1 cellular context compared by ENCODE assay signal in the genomic region with DNA sequence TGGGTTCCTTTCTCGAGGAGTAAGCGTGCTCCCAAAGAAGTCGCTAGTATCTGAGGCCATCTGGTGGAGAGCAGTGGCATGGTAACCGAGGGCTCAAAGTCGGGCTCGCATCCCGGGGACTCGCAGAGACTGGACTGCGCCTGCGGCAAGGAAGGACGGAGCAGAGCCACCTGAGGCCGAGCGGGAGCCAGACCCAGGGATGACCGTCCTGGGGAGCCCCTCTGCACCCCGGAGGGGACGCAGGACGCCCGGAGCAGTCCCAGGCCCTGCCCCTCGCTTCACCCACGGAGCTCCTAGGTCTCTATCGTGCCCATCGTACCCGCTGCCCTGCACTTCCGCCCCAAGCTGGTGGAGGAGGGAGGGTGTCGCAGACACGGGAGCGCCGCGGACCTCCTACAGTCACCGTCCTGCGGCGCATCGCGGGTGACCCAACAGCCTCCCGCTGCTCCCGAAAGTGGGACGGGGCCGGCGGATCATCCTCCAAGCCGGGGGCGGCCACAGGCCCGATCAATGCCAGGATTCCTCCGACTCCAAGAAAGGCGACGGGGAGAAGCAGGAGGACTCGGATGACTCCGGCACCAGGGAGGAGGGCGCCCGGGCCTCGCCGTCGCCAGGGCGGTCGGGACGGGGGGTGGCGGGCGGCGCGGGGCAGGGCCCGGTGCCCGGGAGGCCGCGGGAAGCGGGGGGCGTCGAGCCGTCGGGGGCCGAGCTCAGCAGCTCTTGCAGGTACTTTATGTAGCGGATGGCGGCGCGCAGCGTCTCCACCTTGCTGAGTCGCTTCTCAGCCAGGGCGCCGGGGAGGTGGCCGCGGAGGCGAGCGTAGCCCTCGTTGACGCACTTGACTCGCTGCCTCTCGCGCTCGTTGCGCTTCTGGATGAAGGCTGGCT.
TF ChIP-seq lines count a peak whose summit lies in the region.

No MANE protein-coding gene starts in this region.

TF ChIP-seq in HEK293, 187 proteins besides CTCF, POLR2A, EP300 and RAD21 (continued from another document):
- TF ChIP-seq, protein P1, sequence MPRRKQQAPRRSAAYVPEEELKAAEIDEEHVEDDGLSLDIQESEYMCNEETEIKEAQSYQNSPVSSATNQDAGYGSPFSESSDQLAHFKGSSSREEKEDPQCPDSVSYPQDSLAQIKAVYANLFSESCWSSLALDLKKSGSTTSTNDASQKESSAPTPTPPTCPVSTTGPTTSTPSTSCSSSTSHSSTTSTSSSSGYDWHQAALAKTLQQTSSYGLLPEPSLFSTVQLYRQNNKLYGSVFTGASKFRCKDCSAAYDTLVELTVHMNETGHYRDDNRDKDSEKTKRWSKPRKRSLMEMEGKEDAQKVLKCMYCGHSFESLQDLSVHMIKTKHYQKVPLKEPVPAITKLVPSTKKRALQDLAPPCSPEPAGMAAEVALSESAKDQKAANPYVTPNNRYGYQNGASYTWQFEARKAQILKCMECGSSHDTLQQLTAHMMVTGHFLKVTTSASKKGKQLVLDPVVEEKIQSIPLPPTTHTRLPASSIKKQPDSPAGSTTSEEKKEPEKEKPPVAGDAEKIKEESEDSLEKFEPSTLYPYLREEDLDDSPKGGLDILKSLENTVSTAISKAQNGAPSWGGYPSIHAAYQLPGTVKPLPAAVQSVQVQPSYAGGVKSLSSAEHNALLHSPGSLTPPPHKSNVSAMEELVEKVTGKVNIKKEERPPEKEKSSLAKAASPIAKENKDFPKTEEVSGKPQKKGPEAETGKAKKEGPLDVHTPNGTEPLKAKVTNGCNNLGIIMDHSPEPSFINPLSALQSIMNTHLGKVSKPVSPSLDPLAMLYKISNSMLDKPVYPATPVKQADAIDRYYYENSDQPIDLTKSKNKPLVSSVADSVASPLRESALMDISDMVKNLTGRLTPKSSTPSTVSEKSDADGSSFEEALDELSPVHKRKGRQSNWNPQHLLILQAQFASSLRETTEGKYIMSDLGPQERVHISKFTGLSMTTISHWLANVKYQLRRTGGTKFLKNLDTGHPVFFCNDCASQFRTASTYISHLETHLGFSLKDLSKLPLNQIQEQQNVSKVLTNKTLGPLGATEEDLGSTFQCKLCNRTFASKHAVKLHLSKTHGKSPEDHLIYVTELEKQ (tag by site-specific recombination; IDR thresholded peaks at IDR 0.05; ENCODE audit: borderline replicate concordance) = no peak
- TF ChIP-seq ZNF548 (tag by site-specific recombination; IDR thresholded peaks at IDR 0.05) (no peak), ZNF266 (tag by site-specific recombination; IDR thresholded peaks at IDR 0.05; ENCODE audit: low read depth) (no peak), ZXDB (tag by site-specific recombination; IDR thresholded peaks at IDR 0.05) (peak; percentile 55; the same call in 1 of the 2 replicates), GLIS2 (tag by site-specific recombination; IDR thresholded peaks at IDR 0.05) (peak; percentile 85), ZNF621 (tag by site-specific recombination; IDR thresholded peaks at IDR 0.05) (no peak), ZNF701 (tag by site-specific recombination; IDR thresholded peaks at IDR 0.05) (no peak), ZNF585B (tag by site-specific recombination; IDR thresholded peaks at IDR 0.05) (no peak), ZNF837 (tag by site-specific recombination; IDR thresholded peaks at IDR 0.05) (no peak)
- TF ChIP-seq, protein P2, sequence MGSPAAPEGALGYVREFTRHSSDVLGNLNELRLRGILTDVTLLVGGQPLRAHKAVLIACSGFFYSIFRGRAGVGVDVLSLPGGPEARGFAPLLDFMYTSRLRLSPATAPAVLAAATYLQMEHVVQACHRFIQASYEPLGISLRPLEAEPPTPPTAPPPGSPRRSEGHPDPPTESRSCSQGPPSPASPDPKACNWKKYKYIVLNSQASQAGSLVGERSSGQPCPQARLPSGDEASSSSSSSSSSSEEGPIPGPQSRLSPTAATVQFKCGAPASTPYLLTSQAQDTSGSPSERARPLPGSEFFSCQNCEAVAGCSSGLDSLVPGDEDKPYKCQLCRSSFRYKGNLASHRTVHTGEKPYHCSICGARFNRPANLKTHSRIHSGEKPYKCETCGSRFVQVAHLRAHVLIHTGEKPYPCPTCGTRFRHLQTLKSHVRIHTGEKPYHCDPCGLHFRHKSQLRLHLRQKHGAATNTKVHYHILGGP (tag by site-specific recombination; IDR thresholded peaks at IDR 0.05) = no peak
